22 cellular contexts compared by ENCODE assay signal in genomic region chr4:150217804-150218203, GRCh38.
DNase-seq lines count a peak whose midpoint lies in the region; ATAC-seq, FAIRE-seq and TF ChIP-seq lines count a peak whose summit lies in the region.
"Had no signal": no experiment of that assay in that cellular context is flagged by ENCODE, and none has a peak within 500 bp of the region (broad histone marks: within the 10 kb centered on the region; RNA-seq: fewer than 3 reads in every experiment).

No MANE protein-coding gene starts in this region.

- no peak overlapping the region for H3K27ac ChIP-seq in pancreas
- peak overlapping the region in 1 of 4 donors; percentile 4 for H3K27ac ChIP-seq in esophagus muscularis mucosa (replicated peaks in 1 of 4)
- H3K27ac ChIP-seq: 22Rv1, BLaER1 had no signal

- DNase-seq in DMS79 treated with DMSO at 0.1 percent for 48 hours (lab: John Stamatoyannopoulos, UW) (peak; percentile 44), DMS79 (lab: John Stamatoyannopoulos, UW) (no peak), NCI-H2029 treated with DMSO at 0.1 percent for 48 hours (lab: John Stamatoyannopoulos, UW) (peak; percentile 62), pancreas (peak in 3 of 6 donors; percentile 28 to 64 (median 49)), NCI-H187 (lab: John Stamatoyannopoulos, UW) (no peak), esophagus muscularis mucosa (ENCODE audit: extremely low spot score) (no peak)
- DNase-seq: activated CD8-positive, alpha-beta T cell treated with anti-CD3 and anti-CD28 coated beads for 36 hours; activated naive CD8-positive, alpha-beta T cell treated with anti-CD3 and anti-CD28 coated beads for 36 hours; activated T-cell treated with anti-CD3 and anti-CD28 coated beads, Interleukin-2, amount 50 U/mL, for 48 hours; DMS 273 treated with DMSO at 0.1 percent for 48 hours; effector CD4-positive, alpha-beta T cell; islet precursor cell; NCI-H2171; stimulated activated CD4-positive, alpha-beta T cell treated with anti-CD3 and anti-CD28 coated beads, Interleukin-12 subunit alpha, Interleukin-12 subunit beta, amount 100 ng/mL, for 4 hours had no signal

- TF ChIP-seq CTCF in brain (conservative IDR thresholded peaks at IDR 0.05) (no peak), pancreas (IDR thresholded peaks at IDR 0.05) (no peak), esophagus muscularis mucosa (IDR thresholded peaks at IDR 0.05) (no peak)

- peak overlapping the region; percentile 74 to 93 (median 88) for H3K27ac Mint-ChIP-seq in brain
- H3K27ac Mint-ChIP-seq: activated CD8-positive, alpha-beta T cell treated with anti-CD3 and anti-CD28 coated beads for 36 hours; activated naive CD8-positive, alpha-beta T cell treated with anti-CD3 and anti-CD28 coated beads for 36 hours; memory B cell; stimulated activated effector memory CD8-positive, alpha-beta T cell treated with anti-CD3 and anti-CD28 coated beads, Interleukin-12 subunit alpha, Interleukin-12 subunit beta, amount 100 ng/mL, for 72 hours; WTC11 had no signal

- no peaks in the 10 kb centered on the region for H3K36me3 ChIP-seq in pancreas
- no peaks in the 10 kb centered on the region for H3K36me3 ChIP-seq in esophagus muscularis mucosa

- no peak for TF ChIP-seq EP300 in esophagus muscularis mucosa (IDR thresholded peaks at IDR 0.05)

- 37 to 48% methylated on average over 8 of the region's 8 CpGs for WGBS in pancreas, 2 donors
- 72% methylated on average over 8 of the region's 8 CpGs for WGBS in esophagus muscularis mucosa

- H3K4me3 Mint-ChIP-seq in brain: peak overlapping the region in 3 of 5 experiments; percentile 48 to 60 (median 50)
- H3K4me3 Mint-ChIP-seq: activated CD8-positive, alpha-beta T cell treated with anti-CD3 and anti-CD28 coated beads for 36 hours; activated naive CD8-positive, alpha-beta T cell treated with anti-CD3 and anti-CD28 coated beads for 36 hours; memory B cell; nephron; stimulated activated effector memory CD8-positive, alpha-beta T cell treated with anti-CD3 and anti-CD28 coated beads, Interleukin-12 subunit alpha, Interleukin-12 subunit beta, amount 100 ng/mL, for 72 hours; WTC11 had no signal

- no peaks in the 10 kb centered on the region for H3K9me3 Mint-ChIP-seq in brain
- H3K9me3 Mint-ChIP-seq: activated CD8-positive, alpha-beta T cell treated with anti-CD3 and anti-CD28 coated beads for 36 hours; activated naive CD8-positive, alpha-beta T cell treated with anti-CD3 and anti-CD28 coated beads for 36 hours; memory B cell; nephron; stimulated activated effector memory CD8-positive, alpha-beta T cell treated with anti-CD3 and anti-CD28 coated beads, Interleukin-12 subunit alpha, Interleukin-12 subunit beta, amount 100 ng/mL, for 72 hours; WTC11 had no signal

- TF ChIP-seq POLR2A in esophagus muscularis mucosa (IDR thresholded peaks at IDR 0.05; ENCODE audit: low read depth): no peak

- H3K27me3 ChIP-seq in pancreas (no peaks in the 10 kb centered on the region), esophagus muscularis mucosa (no peaks in the 10 kb centered on the region)
- H3K27me3 ChIP-seq: BLaER1 had no signal

- no peaks in the 10 kb centered on the region for H3K27me3 Mint-ChIP-seq in brain
- H3K27me3 Mint-ChIP-seq: memory B cell had no signal

- H3K9me3 ChIP-seq in pancreas: no peaks in the 10 kb centered on the region
- no peaks in the 10 kb centered on the region for H3K9me3 ChIP-seq in esophagus muscularis mucosa
- H3K9me3 ChIP-seq: BLaER1 had no signal

- no peak for FAIRE-seq in pancreas (lab: Jason Lieb, UNC)

- H3K36me3 Mint-ChIP-seq in brain: peaks cover 45% of the 10 kb centered on the region
- H3K36me3 Mint-ChIP-seq: activated naive CD8-positive, alpha-beta T cell treated with anti-CD3 and anti-CD28 coated beads for 36 hours; memory B cell; stimulated activated effector memory CD8-positive, alpha-beta T cell treated with anti-CD3 and anti-CD28 coated beads, Interleukin-12 subunit alpha, Interleukin-12 subunit beta, amount 100 ng/mL, for 72 hours; WTC11 had no signal

- H3K4me1 ChIP-seq in pancreas (peaks cover 0 to 4% (median 0%) of the 10 kb centered on the region in 3 donors), esophagus muscularis mucosa (peaks cover 4 to 30% (median 30%) of the 10 kb centered on the region in 4 donors)
- H3K4me1 ChIP-seq: BLaER1 had no signal

- H3K4me3 ChIP-seq in pancreas: no peak overlapping the region
- no peak overlapping the region for H3K4me3 ChIP-seq in esophagus muscularis mucosa
- H3K4me3 ChIP-seq: BLaER1 had no signal

- ATAC-seq in pancreas (peak in 3 of 4 donors; percentile 62 to 73 (median 67)), HG03045 (IDR thresholded peaks at IDR 0.05; ENCODE audit: unreplicated experiment) (no peak)
- ATAC-seq: activated CD8-positive, alpha-beta T cell treated with anti-CD3 and anti-CD28 coated beads for 36 hours had no signal

- H3K4me1 Mint-ChIP-seq in brain: peaks cover 48% of the 10 kb centered on the region
- H3K4me1 Mint-ChIP-seq: activated naive CD8-positive, alpha-beta T cell treated with anti-CD3 and anti-CD28 coated beads for 36 hours; memory B cell; stimulated activated effector memory CD8-positive, alpha-beta T cell treated with anti-CD3 and anti-CD28 coated beads, Interleukin-12 subunit alpha, Interleukin-12 subunit beta, amount 100 ng/mL, for 72 hours had no signal

- intact Hi-C loops in pancreas (cut with DNase I) (no loop called here), esophagus muscularis mucosa (cut with DNase I) (no loop called here)

Comparison
In these comparisons a context has a peak if more than half of its experiments do, and no peak if none do; other contexts are left out.
1. DNase-seq: peak in DMS79 treated with DMSO at 0.1 percent for 48 hours (single experiment) and NCI-H2029 treated with DMSO at 0.1 percent for 48 hours (single experiment); none in DMS79 (single experiment), NCI-H187 (0 of 2) and esophagus muscularis mucosa (single experiment).